ENCODE assay signal across 29 cellular contexts in the genomic region with DNA sequence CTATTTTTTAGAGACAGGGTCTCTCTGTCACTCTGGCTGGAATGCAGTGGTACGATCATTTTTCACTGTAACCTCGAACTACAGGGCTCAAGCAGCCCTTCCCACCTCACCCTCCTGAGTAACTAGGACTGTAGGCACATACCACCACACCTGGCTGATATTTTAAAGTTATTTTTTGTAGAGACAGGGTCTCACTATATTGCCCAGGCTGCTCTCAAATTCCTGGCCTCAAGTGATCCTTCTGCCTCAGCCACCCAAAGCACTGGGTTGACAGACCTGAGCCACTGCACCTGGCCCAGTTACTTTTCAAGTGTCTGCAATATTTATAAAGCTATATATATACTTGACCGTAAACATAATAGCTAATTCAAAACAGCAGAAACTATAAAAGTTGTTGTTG.
"Had no signal": no experiment of that assay in that cellular context is flagged by ENCODE, and none has a peak within 500 bp of the region (broad histone marks: within the 10 kb centered on the region; RNA-seq: fewer than 3 reads in every experiment).

No MANE protein-coding gene starts in this region.

- H3K27me3 ChIP-seq: ascending aorta, breast epithelium, cardiac muscle cell, colonic mucosa had no signal

- H3K4me3 ChIP-seq: ascending aorta, breast epithelium, cardiac muscle cell, colonic mucosa had no signal

- H3K9me3 ChIP-seq: ascending aorta, colonic mucosa had no signal

- ATAC-seq: activated CD4-positive, alpha-beta T cell treated with anti-CD3 and anti-CD28 coated beads for 36 hours; activated CD8-positive, alpha-beta memory T cell treated with anti-CD3 and anti-CD28 coated beads, Interleukin-2, amount 10 ng/mL, durations not matched to agents 7 days and 5 days; activated CD8-positive, alpha-beta T cell treated with anti-CD3 and anti-CD28 coated beads, Interleukin-2, amount 10 ng/mL, durations not matched to agents 7 days and 5 days; activated naive CD4-positive, alpha-beta T cell treated with anti-CD3 and anti-CD28 coated beads, Interleukin-2, amount 50 U/mL, for 72 hours; esophagus mucosa; T-helper 17 cell had no signal

- H3K4me1 ChIP-seq: breast epithelium had no signal

- DNase-seq: activated CD4-positive, alpha-beta memory T cell treated with anti-CD3 and anti-CD28 coated beads for 36 hours; activated CD4-positive, alpha-beta T cell treated with anti-CD3 and anti-CD28 coated beads for 36 hours; activated CD4-positive, alpha-beta T cell treated with anti-CD3 and anti-CD28 coated beads, Interleukin-2, amount 10 ng/mL, durations not matched to agents 24 days and 14 days; activated CD4-positive, CD25-positive, alpha-beta regulatory T cell; activated CD4-positive, CD25-positive, alpha-beta regulatory T cell treated with anti-CD3 and anti-CD28 coated beads, Interleukin-2, amount 50 U/mL, for 72 hours; activated CD8-positive, alpha-beta memory T cell treated with anti-CD3 and anti-CD28 coated beads, Interleukin-2, amount 10 ng/mL, durations not matched to agents 7 days and 5 days; activated CD8-positive, alpha-beta memory T cell treated with anti-CD3 and anti-CD28 coated beads, Interleukin-2, amount 50 U/mL, for 4 hours; activated CD8-positive, alpha-beta T cell treated with anti-CD3 and anti-CD28 coated beads, Interleukin-2, amount 10 ng/mL, durations not matched to agents 7 days and 5 days; activated effector memory CD4-positive, alpha-beta T cell treated with anti-CD3 and anti-CD28 coated beads, Interleukin-2, amount 50 U/mL, for 16 hours; activated naive CD4-positive, alpha-beta T cell treated with anti-CD3 and anti-CD28 coated beads, Interleukin-2, amount 10 ng/mL, durations not matched to agents 7 days and 5 days; activated naive CD8-positive, alpha-beta T cell treated with anti-CD3 and anti-CD28 coated beads, Interleukin-2, amount 10 ng/mL, durations not matched to agents 7 days and 5 days; activated T-cell treated with anti-CD3 and anti-CD28 coated beads, Interleukin-2, amount 50 U/mL, for 1 hour; activated T-cell treated with anti-CD3 and anti-CD28 coated beads, Interleukin-2, amount 50 U/mL, for 48 hours; central memory CD4-positive, alpha-beta T cell; cerebellar nuclear complex; colonic mucosa; effector CD8-positive, alpha-beta T cell; endodermal cell; foreskin fibroblast; head of caudate nucleus; T-helper 1 cell; T-helper 17 cell; T1000; WERI-Rb-1 had no signal

- H3K36me3 ChIP-seq: ascending aorta, breast epithelium, cardiac muscle cell, colonic mucosa, WERI-Rb-1 had no signal

- H3K27ac ChIP-seq: ascending aorta, breast epithelium, cardiac muscle cell, colonic mucosa, WERI-Rb-1 had no signal
